6 cellular contexts compared by ENCODE assay signal in genomic region chr17:26735977-26736376, GRCh38.
DNase-seq lines count a peak whose midpoint lies in the region; FAIRE-seq and TF ChIP-seq lines count a peak whose summit lies in the region.
"Not testable (repeated sequence)": the region's sequence is repeated elsewhere in the genome, so short reads cannot be mapped to it uniquely, and the experiment has no call there.

No MANE protein-coding gene starts in this region.

- H3K9me3 ChIP-seq in HEK293 (ENCODE audit: control insufficient read depth, insufficient read depth, low read depth, low read length); kidney (ENCODE audit: control insufficient read depth in 1 of 2, low read length in 2 of 2): not testable (repeated sequence)
- H3K9me3 ChIP-seq in spleen, result peaks cover 0 to 65% (median 38%) of the 10 kb centered on the region in 8 donors

- not testable (repeated sequence) for FAIRE-seq in kidney (lab: Jason Lieb, UNC)

- intact Hi-C loops in kidney (cut with DNase I); spleen (cut with DNase I; ENCODE audit: low total_unique reads): not testable (repeated sequence)

- H3K27me3 Mint-ChIP-seq in chondrocyte (ENCODE audit: low read depth), result not testable (repeated sequence)

- H3K4me1 ChIP-seq in HEK293 (ENCODE audit: control insufficient read depth, insufficient read depth, low read length); kidney (ENCODE audit: control insufficient read depth in 1 of 2, insufficient read depth in 1 of 2, low read depth in 1 of 2, low read length in 2 of 2); spleen: not testable (repeated sequence)

- H3K36me3 ChIP-seq in HEK293 (ENCODE audit: control insufficient read depth in 2 of 2, insufficient read depth in 1 of 2, low read length in 2 of 2); kidney (ENCODE audit: control insufficient read depth in 1 of 2, insufficient read depth in 2 of 2, low read length in 2 of 2); spleen: not testable (repeated sequence)

- TF ChIP-seq CTCF in HEK293 (tag by site-specific recombination; IDR thresholded peaks at IDR 0.05); chondrocyte (IDR thresholded peaks at IDR 0.05); kidney (IDR thresholded peaks at IDR 0.05; ENCODE audit: borderline replicate concordance, extremely low read depth, insufficient read depth); spleen (IDR thresholded peaks at IDR 0.05 in 8 of 11, conservative IDR thresholded peaks at IDR 0.05 in 3 of 11): not testable (repeated sequence)

- CTCF ChIA-PET in HEK293 (lab: Yijun Ruan, JAX), result not testable (repeated sequence)

- 60 to 87% (median 81%) methylated on average over 1 to 4 of the region's 6 CpGs; no CpG with 5 or more reads in 1 of the 5 donors for WGBS in spleen, 5 donors

- DNase-seq in NCI-H748 (lab: John Stamatoyannopoulos, UW; ENCODE audit: unreplicated experiment), result peak; percentile 34
- peak; percentile 1 to 4 for DNase-seq in SHP77 (lab: John Stamatoyannopoulos, UW)
- DNase-seq in chondrocyte (ENCODE audit: low spot score), result peak; percentile 64
- DNase-seq in kidney, result peak; percentile 25
- DNase-seq in spleen, result peak; percentile 47

- not testable (repeated sequence) for H3K36me3 Mint-ChIP-seq in chondrocyte (ENCODE audit: low read depth)

- not testable (repeated sequence) for H3K4me3 Mint-ChIP-seq in chondrocyte (ENCODE audit: unreplicated experiment)

- peaks cover 0 to 20% (median 0%) of the 10 kb centered on the region in 7 donors for H3K27me3 ChIP-seq in spleen (replicated peaks in 1 of 7)

- H3K4me3 ChIP-seq in HEK293 (ENCODE audit: low read depth, low read length); kidney (ENCODE audit: low read length in 2 of 2); spleen: not testable (repeated sequence)

- H3K27ac ChIP-seq in HEK293 (ENCODE audit: extremely low read depth, low read depth, low read length); kidney (ENCODE audit: low read depth in 2 of 2, low read length in 2 of 2); spleen: not testable (repeated sequence)

- H3K9me3 Mint-ChIP-seq in chondrocyte (ENCODE audit: low read depth), result peaks cover 40% of the 10 kb centered on the region

- not testable (repeated sequence) for H3K27ac Mint-ChIP-seq in chondrocyte (ENCODE audit: unreplicated experiment)

- not testable (repeated sequence) for H3K4me1 Mint-ChIP-seq in chondrocyte (ENCODE audit: low read depth)

- POLR2A ChIA-PET in HEK293 (lab: Yijun Ruan, JAX), result not testable (repeated sequence)

- TF ChIP-seq POLR2A in spleen (IDR thresholded peaks at IDR 0.05), result not testable (repeated sequence)

- H3K9ac ChIP-seq in kidney (ENCODE audit: low read length in 2 of 2), result not testable (repeated sequence)

TF ChIP-seq in HEK293, 187 proteins besides CTCF, POLR2A, EP300 and RAD21:
- TF ChIP-seq KLF1 (tag by site-specific recombination; IDR thresholded peaks at IDR 0.05) (0 out of 2 replicates have a peak, but pooled peaks have one; percentile 21), ZFP69B (tag by site-specific recombination; IDR thresholded peaks at IDR 0.05) (peak; percentile 47; the same call in 1 of the 2 replicates), ZNF692 (tag by site-specific recombination; IDR thresholded peaks at IDR 0.05) (peak; percentile 76), GLIS1 (tag by site-specific recombination; IDR thresholded peaks at IDR 0.05) (peak; percentile 73)

Comparison
In these comparisons a context has a peak if more than half of its experiments do, and no peak if none do; other contexts are left out.
1. DNase-seq: peak in every context shown above with its lines; median percentile 64 in chondrocyte; 47 in spleen; 34 in NCI-H748; 25 in kidney; 2 in SHP77.